Comparison of ENCODE assay signal across 8 cellular contexts in the genomic region with DNA sequence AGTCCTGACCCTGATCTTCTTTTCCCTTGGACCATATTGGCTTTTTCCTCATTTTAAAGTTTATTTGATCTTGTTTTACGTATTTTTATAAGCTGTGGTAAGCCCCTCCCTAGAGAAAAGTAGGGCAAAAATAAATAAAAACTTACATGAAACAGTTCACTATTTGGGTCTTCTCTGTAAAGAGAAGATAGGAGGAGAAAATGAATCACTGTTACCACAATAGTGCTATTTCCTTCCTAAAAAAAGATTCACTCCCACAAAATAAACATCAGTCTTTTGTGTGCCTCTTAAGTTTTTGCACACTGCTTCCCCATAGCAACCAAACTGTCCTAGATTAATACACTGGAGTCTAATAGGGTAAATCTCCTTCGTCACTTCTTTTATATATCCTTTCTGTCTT. TPM values are rescaled to one million over a fixed set of nuclear protein-coding genes. Genes with fewer than 3 reads are reported as not detected.
DNase-seq lines count a peak whose midpoint lies in the region; ATAC-seq, FAIRE-seq and TF ChIP-seq lines count a peak whose summit lies in the region.

No MANE protein-coding gene starts in this region.

- H3K36me3 ChIP-seq in endothelial cell of umbilical vein (ENCODE audit: control insufficient read depth in 2 of 2, extremely low read depth in 1 of 2, insufficient read depth in 2 of 2, low read length in 2 of 2) = no peaks in the 10 kb centered on the region
- no peaks in the 10 kb centered on the region for H3K36me3 ChIP-seq in pancreas

- peak in 3 of 4 donors; percentile 40 to 64 (median 52) for ATAC-seq in pancreas
- no peak for ATAC-seq in HG03196 (IDR thresholded peaks at IDR 0.05; ENCODE audit: unreplicated experiment)

- H3K27ac ChIP-seq in endothelial cell of umbilical vein (ENCODE audit: insufficient read depth, low read depth, low read length) (peak overlapping the region; percentile 93), pancreas (peak overlapping the region in 2 of 4 donors; percentile 72 to 81)

- peak overlapping the region; percentile 67 for H3K9ac ChIP-seq in endothelial cell of umbilical vein (replicated peaks; ENCODE audit: extremely low read depth, insufficient read depth, low read length)

- no peaks in the 10 kb centered on the region for H4K20me1 ChIP-seq in endothelial cell of umbilical vein (replicated peaks; ENCODE audit: control insufficient read depth, extremely low read depth, insufficient read depth, low read length)

- H3K4me1 ChIP-seq in endothelial cell of umbilical vein (ENCODE audit: control insufficient read depth, extremely low read depth, insufficient read depth, low read length) (peaks cover 37% of the 10 kb centered on the region), pancreas (peaks cover 0 to 15% (median 13%) of the 10 kb centered on the region in 3 donors)

- H3K9me3 ChIP-seq in endothelial cell of umbilical vein (replicated peaks; ENCODE audit: control insufficient read depth, insufficient read depth, low read length) (no peaks in the 10 kb centered on the region), pancreas (no peaks in the 10 kb centered on the region)

- DNase-seq in DMS53 treated with DMSO at 0.1 percent for 48 hours (lab: John Stamatoyannopoulos, UW; ENCODE audit: unreplicated experiment) (peak; percentile 33), NOMO-1 treated with DMSO at 0.1 percent for 48 hours (lab: John Stamatoyannopoulos, UW; ENCODE audit: unreplicated experiment) (peak; percentile 78), endothelial cell of umbilical vein (ENCODE audit: low read depth, low spot score) (peak; percentile 90), pancreas (no peak), amniotic stem cell (lab: John Stamatoyannopoulos, UW) (no peak)
- DNase-seq in stimulated activated CD4-positive, alpha-beta T cell treated with anti-CD3 and anti-CD28 coated beads, Interleukin-2, amount 100 ng/mL, for 24 hours = no peak
- no peak for DNase-seq in activated effector memory CD4-positive, alpha-beta T cell treated with Interleukin-2 at 50 U/mL for 16 hours

- H3K27me3 ChIP-seq in endothelial cell of umbilical vein (ENCODE audit: control insufficient read depth in 2 of 2, insufficient read depth in 2 of 2, low read length in 2 of 2) (no peaks in the 10 kb centered on the region), pancreas (no peaks in the 10 kb centered on the region)

- CTCF ChIA-PET in endothelial cell of umbilical vein (lab: Charles Lee) = interaction anchor here (0.7 to 1.3 kb wide), 2 partner anchors 12 to 18 kb away, joined by 3 read pairs; no protein-coding TSS in a partner anchor

- FAIRE-seq in endothelial cell of umbilical vein (lab: Jason Lieb, UNC) (peak; percentile 37), pancreas (lab: Jason Lieb, UNC) (no peak)

- no peak overlapping the region for H2AFZ ChIP-seq in endothelial cell of umbilical vein (ENCODE audit: low read depth, low read length)

- 68 to 80% methylated on average over 2 of the region's 2 CpGs for WGBS in pancreas, 2 donors

- no peak for TF ChIP-seq POLR2A in endothelial cell of umbilical vein (IDR thresholded peaks at IDR 0.05; ENCODE audit: low read depth, low read length)

- H3K79me2 ChIP-seq in endothelial cell of umbilical vein (ENCODE audit: control insufficient read depth, insufficient read depth, low read length) = peaks cover 2% of the 10 kb centered on the region

- BruUV-seq in endothelial cell of umbilical vein (replicated peaks; lab: Mats Ljungman, UMichigan) = no TSS peak

- H3K9me1 ChIP-seq in endothelial cell of umbilical vein (replicated peaks; ENCODE audit: control insufficient read depth, extremely low read depth, insufficient read depth, low read length) = no peaks in the 10 kb centered on the region

- POLR2A ChIA-PET in endothelial cell of umbilical vein (lab: Charles Lee) = no interaction called here

- intact Hi-C loops in endothelial cell of umbilical vein (cut with micrococcal nuclease) = loop anchor here (1.0 to 5.0 kb wide), 3 partner anchors 23 to 313 kb away; no protein-coding TSS in a partner anchor
- intact Hi-C loops in pancreas (cut with DNase I) = no loop called here

- H3K4me3 ChIP-seq in endothelial cell of umbilical vein (replicated peaks in 1 of 3; ENCODE audit: insufficient read depth in 1 of 3, low read depth in 1 of 3, low read length in 3 of 3) (no peak overlapping the region), pancreas (no peak overlapping the region)

- TF ChIP-seq CTCF in endothelial cell of umbilical vein (IDR thresholded peaks at IDR 0.05; ENCODE audit: extremely low read depth in 1 of 2, insufficient read depth in 1 of 2, low read depth in 1 of 2, low read length in 2 of 2) (no peak), pancreas (IDR thresholded peaks at IDR 0.05) (no peak)

- peak overlapping the region; percentile 86 for H3K4me2 ChIP-seq in endothelial cell of umbilical vein (ENCODE audit: insufficient read depth, low read length)

- dilution Hi-C loops in endothelial cell of umbilical vein (cut with MboI; ENCODE audit: extremely low pct_ligation_motif_present, low sequenced_read_pairs) = no loop called here

TF ChIP-seq in endothelial cell of umbilical vein, 7 proteins besides CTCF, POLR2A, EP300 and RAD21:
- peak; percentile 36 for TF ChIP-seq GATA2 (IDR thresholded peaks at IDR 0.05; ENCODE audit: insufficient read depth, insufficient read length, low read depth, low read length)
- no peak for TF ChIP-seq EZH2 (IDR thresholded peaks at IDR 0.05; ENCODE audit: borderline replicate concordance, low read depth, low read length, severe bottlenecking)
- TF ChIP-seq FOS (IDR thresholded peaks at IDR 0.05; ENCODE audit: borderline replicate concordance, insufficient read depth, low read length) = peak; percentile 83
- peak; percentile 93 for TF ChIP-seq JUN (IDR thresholded peaks at IDR 0.05; ENCODE audit: borderline replicate concordance, insufficient read depth, insufficient read length, low read depth)
- TF ChIP-seq POLR2AphosphoS5 (IDR thresholded peaks at IDR 0.05; ENCODE audit: insufficient read depth, low read depth, low read length) = peak; percentile 15
TF ChIP-seq in endothelial cell of umbilical vein: peak in this region for 4.

RNA-seq across cellular contexts. Expression of gene SVIL, which starts 1.4 kb away (rescaled TPM):
- 70.7 and 85.1 TPM in 2 replicates for total RNA-seq in endothelial cell of umbilical vein
- polyA plus RNA-seq in endothelial cell of umbilical vein = 11.5 and 22.6 TPM in 2 replicates
- 17.7 and 19.2 TPM in 2 replicates for polyA plus RNA-seq in endothelial cell of umbilical vein (2011; cell fraction: cytosol; rRNA removed)
- polyA plus RNA-seq in endothelial cell of umbilical vein (2011; cell fraction: nucleus; rRNA removed) = 87.3 and 95.1 TPM in 2 replicates
- polyA plus RNA-seq in endothelial cell of umbilical vein (2012) = 62.1 and 77.9 TPM in 2 replicates
- polyA minus RNA-seq in endothelial cell of umbilical vein = 63.0 and 95.0 TPM in 2 replicates
- 9.1 TPM for polyA minus RNA-seq in endothelial cell of umbilical vein (2011; cell fraction: cytosol; rRNA and poly(A)+ RNA removed)
- polyA minus RNA-seq in endothelial cell of umbilical vein (2011; cell fraction: nucleus; rRNA and poly(A)+ RNA removed) = 106 and 130 TPM in 2 replicates
- 10 to 100 TPM; 19.7 to 53.8 (median 24.8) TPM for total RNA-seq in pancreas
- 1 to 10 TPM; 8.6 to 9.5 TPM for polyA plus RNA-seq in pancreas

Comparison
In these comparisons a context has a peak if more than half of its experiments do, and no peak if none do; other contexts are left out.
1. DNase-seq: peak in DMS53 treated with DMSO at 0.1 percent for 48 hours (single experiment), NOMO-1 treated with DMSO at 0.1 percent for 48 hours (single experiment) and endothelial cell of umbilical vein (single experiment); none in pancreas (0 of 6), amniotic stem cell (single experiment), stimulated activated CD4-positive, alpha-beta T cell treated with anti-CD3 and anti-CD28 coated beads, Interleukin-2, amount 100 ng/mL, for 24 hours (0 of 2) and activated effector memory CD4-positive, alpha-beta T cell treated with Interleukin-2 at 50 U/mL for 16 hours (single experiment).